ENCODE assay signal across 20 cellular contexts in the genomic region with DNA sequence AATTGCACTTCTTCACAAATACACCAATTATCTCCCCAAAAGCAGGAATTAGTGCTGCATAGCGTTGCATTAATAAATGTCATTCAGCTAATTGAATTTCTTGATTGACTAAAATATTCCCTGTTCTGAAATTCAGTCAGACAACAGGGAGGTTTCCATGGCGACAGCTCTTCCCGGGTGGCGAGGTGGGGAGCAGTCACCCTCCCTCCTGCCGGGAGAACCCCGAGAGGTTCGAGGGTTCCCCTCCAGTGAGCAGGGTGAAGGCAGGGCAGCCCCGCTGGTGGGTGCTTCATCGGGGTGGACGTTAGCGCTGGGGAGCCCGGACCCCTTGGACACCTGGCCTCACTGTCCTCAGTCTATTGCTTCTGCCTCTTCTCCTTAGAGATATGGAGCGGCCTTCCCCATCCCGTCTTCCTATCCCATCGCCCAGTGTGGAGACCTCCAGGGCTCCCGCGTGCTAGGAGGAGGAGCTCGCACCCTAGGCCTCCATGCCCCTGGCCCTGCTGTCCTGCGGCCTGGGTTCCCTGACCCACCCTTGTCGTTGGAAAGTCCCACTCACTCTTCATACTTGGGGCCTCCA.
"Had no signal": no experiment of that assay in that cellular context is flagged by ENCODE, and none has a peak within 500 bp of the region (broad histone marks: within the 10 kb centered on the region; RNA-seq: fewer than 3 reads in every experiment).

No MANE protein-coding gene starts in this region.

- H3K27me3 ChIP-seq: hepatocyte, pancreas, right lobe of liver, tibial nerve, upper lobe of left lung, vagina had no signal

- H3K4me1 Mint-ChIP-seq: stimulated activated effector memory CD8-positive, alpha-beta T cell treated with anti-CD3 and anti-CD28 coated beads, Interleukin-12 subunit alpha, Interleukin-12 subunit beta, amount 100 ng/mL, for 72 hours; stimulated activated naive CD8-positive, alpha-beta T cell treated with anti-CD3 and anti-CD28 coated beads, Interleukin-15, amount 100 ng/mL, for 72 hours had no signal

- H3K4me1 ChIP-seq: heart left ventricle, left lung, pancreas, psoas muscle, right lobe of liver, tibial nerve, upper lobe of left lung, vagina had no signal

- H3K27ac Mint-ChIP-seq: mesothelial cell of epicardium; natural killer cell treated with Interleukin-12 subunit alpha and Interleukin-12 subunit beta and Interleukin-15 and Interleukin-18, amount 100 ng/mL, for 72 hours; stimulated activated effector memory CD8-positive, alpha-beta T cell treated with anti-CD3 and anti-CD28 coated beads, Interleukin-12 subunit alpha, Interleukin-12 subunit beta, amount 100 ng/mL, for 72 hours had no signal

- H3K4me2 ChIP-seq: hepatocyte had no signal

- H2AFZ ChIP-seq: hepatocyte had no signal

- H3K36me3 Mint-ChIP-seq: mesothelial cell of epicardium; naive B cell; natural killer cell treated with Interleukin-12 subunit alpha and Interleukin-12 subunit beta and Interleukin-15 and Interleukin-18, amount 100 ng/mL, for 72 hours; stimulated activated effector memory CD8-positive, alpha-beta T cell treated with anti-CD3 and anti-CD28 coated beads, Interleukin-12 subunit alpha, Interleukin-12 subunit beta, amount 100 ng/mL, for 72 hours had no signal

- H3K4me3 Mint-ChIP-seq: mesothelial cell of epicardium; natural killer cell treated with Interleukin-12 subunit alpha and Interleukin-12 subunit beta and Interleukin-15 and Interleukin-18, amount 100 ng/mL, for 72 hours; stimulated activated effector memory CD8-positive, alpha-beta T cell treated with anti-CD3 and anti-CD28 coated beads, Interleukin-12 subunit alpha, Interleukin-12 subunit beta, amount 100 ng/mL, for 72 hours; stimulated activated naive CD8-positive, alpha-beta T cell treated with anti-CD3 and anti-CD28 coated beads, Interleukin-15, amount 100 ng/mL, for 72 hours had no signal

- H3K4me3 ChIP-seq: heart left ventricle, hepatocyte, left lung, lung, pancreas, psoas muscle, right lobe of liver, skin epidermis, tibial nerve, upper lobe of left lung, vagina had no signal

- H3K9me3 ChIP-seq: heart left ventricle, left lung, pancreas, psoas muscle, right lobe of liver, tibial nerve, upper lobe of left lung, vagina had no signal

- DNase-seq: left colon; naive B cell; psoas muscle; stimulated activated CD4-positive, alpha-beta T cell treated with anti-CD3 and anti-CD28 coated beads, Interleukin-4, amount 100 ng/mL, for 24 hours; stimulated activated naive CD4-positive, alpha-beta T cell treated with Interleukin-2 at 50 U/mL for 16 hours; stimulated activated naive CD8-positive, alpha-beta T cell treated with anti-CD3 and anti-CD28 coated beads, Interleukin-15, amount 100 ng/mL, for 72 hours; substantia nigra; upper lobe of left lung had no signal

- H3K79me2 ChIP-seq: hepatocyte had no signal

- H3K9me3 Mint-ChIP-seq: mesothelial cell of epicardium; natural killer cell treated with Interleukin-12 subunit alpha and Interleukin-12 subunit beta and Interleukin-15 and Interleukin-18, amount 100 ng/mL, for 72 hours; stimulated activated effector memory CD8-positive, alpha-beta T cell treated with anti-CD3 and anti-CD28 coated beads, Interleukin-12 subunit alpha, Interleukin-12 subunit beta, amount 100 ng/mL, for 72 hours; stimulated activated naive CD8-positive, alpha-beta T cell treated with anti-CD3 and anti-CD28 coated beads, Interleukin-15, amount 100 ng/mL, for 72 hours had no signal

- H3K36me3 ChIP-seq: heart left ventricle, left lung, pancreas, right lobe of liver, tibial nerve, upper lobe of left lung, vagina had no signal

- H3K27ac ChIP-seq: heart left ventricle, hepatocyte, left lung, pancreas, psoas muscle, right lobe of liver, skin epidermis, tibial nerve, upper lobe of left lung, vagina had no signal
